ENCODE assay signal across 16 cellular contexts in genomic region chr1:171180671-171181070, GRCh38. TPM values are rescaled to one million over a fixed set of nuclear protein-coding genes. Genes with fewer than 3 reads are reported as not detected.
DNase-seq lines count a peak whose midpoint lies in the region; ATAC-seq and TF ChIP-seq lines count a peak whose summit lies in the region.
"Had no signal": no experiment of that assay in that cellular context is flagged by ENCODE, and none has a peak within 500 bp of the region (broad histone marks: within the 10 kb centered on the region; RNA-seq: fewer than 3 reads in every experiment).

No MANE protein-coding gene starts in this region.

- H3K9ac ChIP-seq in adipocyte (ENCODE audit: low read length) = no peak overlapping the region

- ATAC-seq in GM19324 (IDR thresholded peaks at IDR 0.05; ENCODE audit: low FRiP score, unreplicated experiment) = no peak
- ATAC-seq: A549; CD8-positive, alpha-beta T cell; GM12878; GM23338 had no signal

- H3K9me2 ChIP-seq in hepatocyte (replicated peaks; ENCODE audit: insufficient read depth) = no peaks in the 10 kb centered on the region

- H3K4me1 ChIP-seq in adipocyte (ENCODE audit: control insufficient read depth, insufficient read depth, low read length) (peaks cover 12% of the 10 kb centered on the region), hepatocyte (ENCODE audit: insufficient read depth) (no peaks in the 10 kb centered on the region)
- H3K4me1 ChIP-seq: A549, Caco-2 had no signal

- DNase-seq in HS-5 (ENCODE audit: low read depth) = peak; percentile 6
- DNase-seq in adipocyte (ENCODE audit: low read depth) = peak; percentile 68
- DNase-seq in fibroblast of peridontal ligament (ENCODE audit: extremely low read depth) = peak; percentile 63
- DNase-seq in NCI-H2227 treated with DMSO at 0.1 percent for 48 hours (lab: John Stamatoyannopoulos, UW) = no peak
- no peak for DNase-seq in hepatocyte (ENCODE audit: low spot score)
- DNase-seq: Caco-2; CD8-positive, alpha-beta T cell; H7 had no signal

- H3K79me2 ChIP-seq in hepatocyte = no peaks in the 10 kb centered on the region

- H3K9me3 ChIP-seq in adipocyte (ENCODE audit: control insufficient read depth, low read length) (no peaks in the 10 kb centered on the region), hepatocyte (ENCODE audit: low read depth) (no peaks in the 10 kb centered on the region)
- H3K9me3 ChIP-seq: A549, Caco-2 had no signal

- no peak overlapping the region for H3K4me2 ChIP-seq in hepatocyte
- H3K4me2 ChIP-seq: A549, GM23338 had no signal

- H3K27me3 ChIP-seq in adipocyte (replicated peaks; ENCODE audit: control insufficient read depth, insufficient read depth, low read length) = no peaks in the 10 kb centered on the region
- no peaks in the 10 kb centered on the region for H3K27me3 ChIP-seq in hepatocyte

- no peak for TF ChIP-seq CTCF in hepatocyte (IDR thresholded peaks at IDR 0.05; ENCODE audit: poor library complexity)

- no peaks in the 10 kb centered on the region for H4K20me1 ChIP-seq in hepatocyte (ENCODE audit: insufficient read depth, poor library complexity, severe bottlenecking)

- WGBS in hepatocyte (ENCODE audit: low lambda C conversion rate, missing lambda C conversion rate) = 62% methylated on average over 2 of the region's 2 CpGs

- H3K4me3 ChIP-seq in adipocyte (ENCODE audit: low read length) = no peak overlapping the region
- no peak overlapping the region for H3K4me3 ChIP-seq in hepatocyte
- H3K4me3 ChIP-seq: A549, GM12878, GM23338 had no signal

- H3K27ac ChIP-seq in hepatocyte = no peak overlapping the region
- H3K27ac ChIP-seq: A549 had no signal

- H2AFZ ChIP-seq in hepatocyte = no peak overlapping the region
- H2AFZ ChIP-seq: GM23338 had no signal

- H3K36me3 ChIP-seq in adipocyte (ENCODE audit: control insufficient read depth, insufficient read depth, low read length, severe bottlenecking) (no peaks in the 10 kb centered on the region), hepatocyte (replicated peaks; ENCODE audit: insufficient read depth, low read depth) (no peaks in the 10 kb centered on the region)

RNA-seq across cellular contexts. Expression of gene FMO2, which starts 4.4 kb away (rescaled TPM):
- total RNA-seq in hepatocyte = 0.70 and 2.0 TPM in 2 replicates
- not detected in 2 replicates for polyA plus RNA-seq in hepatocyte
- total RNA-seq: Caco-2; CD8-positive, alpha-beta T cell; Daoy; GM12878; GM23338; HT-29 had no signal
- polyA plus RNA-seq: A549, CD14-positive monocyte, GM12878, IgD-negative memory B cell had no signal

Comparison
In these comparisons a context has a peak if more than half of its experiments do, and no peak if none do; other contexts are left out.
1. DNase-seq: peak in HS-5 (single experiment), adipocyte (single experiment) and fibroblast of peridontal ligament (single experiment); none in NCI-H2227 treated with DMSO at 0.1 percent for 48 hours (single experiment) and hepatocyte (single experiment).